In the genomic region with DNA sequence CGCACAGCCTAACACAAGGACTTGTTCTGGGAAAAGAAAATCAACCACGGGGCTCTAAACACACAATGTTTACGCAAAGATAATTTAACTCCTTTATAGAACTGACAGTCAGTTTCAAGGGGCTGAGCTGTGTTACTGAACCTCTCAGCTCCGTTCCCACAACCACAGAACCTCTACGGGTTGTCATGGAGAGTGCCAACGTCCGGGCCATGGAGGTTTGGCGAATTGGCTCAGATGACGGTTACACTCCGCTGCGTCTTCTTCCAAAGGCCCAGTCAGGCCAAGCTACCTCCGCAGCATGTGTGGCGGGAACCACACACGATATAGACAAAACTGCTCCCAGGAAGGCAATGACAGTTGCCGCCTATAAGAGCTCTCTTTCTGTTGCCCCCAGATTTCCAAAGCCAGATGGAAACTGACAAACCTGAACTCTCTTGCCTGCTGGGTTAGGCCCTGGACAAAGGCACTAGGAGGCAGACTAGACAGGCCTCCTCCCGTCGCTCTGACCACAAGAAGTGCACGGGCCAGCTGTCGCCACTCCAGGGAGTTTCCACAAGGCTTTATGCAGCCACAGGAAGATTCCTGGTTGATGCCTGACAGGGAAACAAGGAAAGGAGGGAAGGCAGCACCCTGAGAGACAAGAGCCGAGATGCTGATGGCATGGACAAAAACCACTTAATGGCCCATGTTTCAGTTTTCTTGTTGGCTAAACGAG, we compare ENCODE assay signal across 9 cellular contexts. TPM values are rescaled to one million over a fixed set of nuclear protein-coding genes. Genes with fewer than 3 reads are reported as not detected.
DNase-seq lines count a peak whose midpoint lies in the region; ATAC-seq and TF ChIP-seq lines count a peak whose summit lies in the region.
"Had no signal": no experiment of that assay in that cellular context is flagged by ENCODE, and none has a peak within 500 bp of the region (broad histone marks: within the 10 kb centered on the region; RNA-seq: fewer than 3 reads in every experiment).

No MANE protein-coding gene starts in this region.

- no peak for TF ChIP-seq POLR2A in uterus (IDR thresholded peaks at IDR 0.05)

- H3K27me3 Mint-ChIP-seq in neural progenitor cell (ENCODE audit: insufficient read depth, low read depth) = peaks cover 5% of the 10 kb centered on the region

- peak overlapping the region; percentile 54 for H3K27ac Mint-ChIP-seq in neural progenitor cell

- H3K9ac ChIP-seq in DND-41 (ENCODE audit: low read depth, low read length) (no peak overlapping the region), neural progenitor cell (no peak overlapping the region)

- TF ChIP-seq CTCF in DND-41 (IDR thresholded peaks at IDR 0.05; ENCODE audit: borderline replicate concordance, extremely low read depth, low read length, poor library complexity, severe bottlenecking) (no peak), choroid plexus epithelial cell (conservative IDR thresholded peaks at IDR 0.05; ENCODE audit: low read depth, low read length) (no peak), neural progenitor cell (IDR thresholded peaks at IDR 0.05) (no peak), uterus (IDR thresholded peaks at IDR 0.05) (no peak)

- H3K9me3 ChIP-seq in DND-41 (ENCODE audit: insufficient read depth, low read length, severe bottlenecking) (no peaks in the 10 kb centered on the region), neural progenitor cell (ENCODE audit: low read depth) (no peaks in the 10 kb centered on the region), uterus (no peaks in the 10 kb centered on the region)

- H2AFZ ChIP-seq in DND-41 (ENCODE audit: low read depth, low read length) (no peak overlapping the region), neural progenitor cell (replicated peaks) (no peak overlapping the region)

- peaks cover 46% of the 10 kb centered on the region for H3K4me1 Mint-ChIP-seq in neural progenitor cell

- peaks cover 18% of the 10 kb centered on the region for H3K36me3 Mint-ChIP-seq in neural progenitor cell

- H3F3A ChIP-seq in neural progenitor cell (ENCODE audit: low read depth) = peaks cover 12% of the 10 kb centered on the region

- DNase-seq in DND-41 = no peak
- peak; percentile 98 for DNase-seq in NCI-H2107 treated with DMSO at 0.1 percent for 48 hours (lab: John Stamatoyannopoulos, UW; ENCODE audit: unreplicated experiment)
- peak; percentile 21 for DNase-seq in choroid plexus epithelial cell (ENCODE audit: low read depth)
- no peak for DNase-seq in neural progenitor cell (ENCODE audit: low spot score)
- no peak for DNase-seq in SK-N-DZ (ENCODE audit: low spot score)
- no peak for DNase-seq in uterus
- DNase-seq in NCI-H345 (lab: John Stamatoyannopoulos, UW) = no peak
- DNase-seq: NCI-H748 treated with DMSO at 0.1 percent for 48 hours had no signal

- H3K27me3 ChIP-seq in DND-41 (ENCODE audit: insufficient read depth, low read length, poor library complexity) (no peaks in the 10 kb centered on the region), neural progenitor cell (no peaks in the 10 kb centered on the region), uterus (no peaks in the 10 kb centered on the region)

- ATAC-seq in DND-41 (ENCODE audit: insufficient read depth, low read depth) (0 out of 3 replicates have a peak, but pooled peaks have one; percentile 43), HG03342 (IDR thresholded peaks at IDR 0.05; ENCODE audit: unreplicated experiment) (no peak)

- no peak overlapping the region for H3K4me3 Mint-ChIP-seq in neural progenitor cell

- H3K4me2 ChIP-seq in DND-41 (ENCODE audit: insufficient read depth, low read length) (no peak overlapping the region), neural progenitor cell (peak overlapping the region; percentile 7)

- intact Hi-C loops in uterus (cut with DNase I; ENCODE audit: low total_unique reads) = no loop called here

- H3K9me3 Mint-ChIP-seq in neural progenitor cell = no peaks in the 10 kb centered on the region

- H3K4me1 ChIP-seq in DND-41 (ENCODE audit: insufficient read depth, low read length) (no peaks in the 10 kb centered on the region), neural progenitor cell (peaks cover 35% of the 10 kb centered on the region), uterus (no peaks in the 10 kb centered on the region)

- no peak overlapping the region for H3K27ac ChIP-seq in DND-41 (ENCODE audit: low read length)
- H3K27ac ChIP-seq in neural progenitor cell = no peak overlapping the region
- H3K27ac ChIP-seq in uterus = no peak overlapping the region

- H3K4me3 ChIP-seq in DND-41 (ENCODE audit: low read depth in 1 of 2, low read length in 2 of 2) (no peak overlapping the region), choroid plexus epithelial cell (ENCODE audit: low read depth, low read length) (no peak overlapping the region), neural progenitor cell (no peak overlapping the region), uterus (no peak overlapping the region)

- peaks cover 93% of the 10 kb centered on the region for H3K79me2 ChIP-seq in DND-41 (ENCODE audit: insufficient read depth, low read length)
- H3K79me2 ChIP-seq in neural progenitor cell (ENCODE audit: low read depth) = peaks cover 100% of the 10 kb centered on the region

- peaks cover 9% of the 10 kb centered on the region; the same call in 1 of the 2 replicates for H3K36me3 ChIP-seq in DND-41 (ENCODE audit: insufficient read depth, low read length)
- H3K36me3 ChIP-seq in neural progenitor cell = no peaks in the 10 kb centered on the region
- H3K36me3 ChIP-seq in uterus = no peaks in the 10 kb centered on the region

- H4K20me1 ChIP-seq in DND-41 (ENCODE audit: insufficient read depth, low read length) (peaks cover 86% of the 10 kb centered on the region), neural progenitor cell (ENCODE audit: low read depth) (peaks cover 83% of the 10 kb centered on the region)

RNA-seq across cellular contexts. Expression of a gene that starts 30.3 kb away (rescaled TPM):
- total RNA-seq in neural progenitor cell (ENCODE audit: low replicate concordance) = 17.8 and 34.8 TPM in 2 replicates
- polyA plus RNA-seq in SK-N-DZ (2014; cell fraction: cytosol; rRNA removed) = 3.7 and 4.2 TPM in 2 replicates
- 7.4 and 8.6 TPM in 2 replicates for polyA plus RNA-seq in SK-N-DZ (2014; cell fraction: nucleus; rRNA removed)
- 10 to 100 TPM in 2 of 4 donors, 1 to 10 TPM in 2; 3.2 to 32.7 (median 11.0) TPM for total RNA-seq in uterus

Comparison
In these comparisons a context has a peak if more than half of its experiments do, and no peak if none do; other contexts are left out.
1. DNase-seq: peak in NCI-H2107 treated with DMSO at 0.1 percent for 48 hours (single experiment) and choroid plexus epithelial cell (single experiment); none in DND-41 (single experiment), neural progenitor cell (single experiment), SK-N-DZ (single experiment), uterus (0 of 2) and NCI-H345 (single experiment).